ENCODE assay signal across 11 cellular contexts in genomic region chr22:46754826-46755225, GRCh38. TPM values are rescaled to one million over a fixed set of nuclear protein-coding genes. Genes with fewer than 3 reads are reported as not detected.
DNase-seq lines count a peak whose midpoint lies in the region; ATAC-seq, FAIRE-seq and TF ChIP-seq lines count a peak whose summit lies in the region.
"Had no signal": no experiment of that assay in that cellular context is flagged by ENCODE, and none has a peak within 500 bp of the region (broad histone marks: within the 10 kb centered on the region; RNA-seq: fewer than 3 reads in every experiment).

No MANE protein-coding gene starts in this region.

- no peaks in the 10 kb centered on the region for H3K27me3 ChIP-seq in CD4-positive, CD25-positive, alpha-beta regulatory T cell (ENCODE audit: control insufficient read depth, insufficient read depth, low read length)
- no peaks in the 10 kb centered on the region for H3K27me3 ChIP-seq in astrocyte (ENCODE audit: insufficient read depth, low read length)

- no peak overlapping the region for H3K4me3 Mint-ChIP-seq in CD4-positive, CD25-positive, alpha-beta regulatory T cell
- H3K4me3 Mint-ChIP-seq in astrocyte (ENCODE audit: unreplicated experiment), result peak overlapping the region; percentile 46

- intact Hi-C loops in kidney (cut with DNase I), result no loop called here

- H2AFZ ChIP-seq in astrocyte (ENCODE audit: low read depth, low read length), result no peak overlapping the region

- H3K9ac ChIP-seq in astrocyte (ENCODE audit: low read length) (no peak overlapping the region), kidney (ENCODE audit: low read length in 2 of 2) (peak overlapping the region in 1 of 2 donors; percentile 46)

- peaks cover 0 to 11% of the 10 kb centered on the region in 2 experiments for H3K9me3 ChIP-seq in CD4-positive, CD25-positive, alpha-beta regulatory T cell (ENCODE audit: control insufficient read depth in 2 of 2, low read length in 2 of 2)
- H3K9me3 ChIP-seq in astrocyte (ENCODE audit: insufficient read depth, low read depth, low read length), result peaks cover 5% of the 10 kb centered on the region
- no peaks in the 10 kb centered on the region for H3K9me3 ChIP-seq in kidney (ENCODE audit: control insufficient read depth in 1 of 2, low read length in 2 of 2)

- H3K4me1 ChIP-seq in CD4-positive, CD25-positive, alpha-beta regulatory T cell (ENCODE audit: control insufficient read depth, insufficient read depth, low read length, poor library complexity, severe bottlenecking), result peaks cover 19% of the 10 kb centered on the region
- H3K4me1 ChIP-seq in astrocyte (ENCODE audit: insufficient read depth, low read length) (peaks cover 25% of the 10 kb centered on the region), kidney (ENCODE audit: control insufficient read depth in 1 of 2, insufficient read depth in 1 of 2, low read depth in 1 of 2, low read length in 2 of 2) (peaks cover 36 to 42% of the 10 kb centered on the region in 2 donors)

- peak overlapping the region in 2 of 3 donors; percentile 67 to 83 for H3K27ac Mint-ChIP-seq in CD4-positive, CD25-positive, alpha-beta regulatory T cell
- H3K27ac Mint-ChIP-seq in astrocyte (ENCODE audit: unreplicated experiment), result no peak overlapping the region

- H3K27me3 Mint-ChIP-seq in CD4-positive, CD25-positive, alpha-beta regulatory T cell, result no peaks in the 10 kb centered on the region
- H3K27me3 Mint-ChIP-seq in astrocyte (ENCODE audit: low read depth, unreplicated experiment), result peaks cover 2% of the 10 kb centered on the region

- no peak for DNase-seq in CD4-positive, CD25-positive, alpha-beta regulatory T cell
- DNase-seq in astrocyte (ENCODE audit: low read depth) (no peak), kidney (no peak), DMS114 treated with DMSO at 0.1 percent for 48 hours (lab: John Stamatoyannopoulos, UW; ENCODE audit: unreplicated experiment) (no peak)
- DNase-seq in activated CD4-positive, CD25-positive, alpha-beta regulatory T cell (lab: John Stamatoyannopoulos, UW), result no peak
- DNase-seq: NCI-H345, T-helper 2 cell had no signal

- peaks cover 7 to 37% (median 20%) of the 10 kb centered on the region in 4 donors for H3K4me1 Mint-ChIP-seq in CD4-positive, CD25-positive, alpha-beta regulatory T cell
- H3K4me1 Mint-ChIP-seq in astrocyte (ENCODE audit: low read depth, unreplicated experiment), result peaks cover 20% of the 10 kb centered on the region

- no peaks in the 10 kb centered on the region for H3K79me2 ChIP-seq in astrocyte (ENCODE audit: insufficient read depth, low read length)

- TF ChIP-seq CTCF in astrocyte (IDR thresholded peaks at IDR 0.05; ENCODE audit: insufficient read depth, low read depth, low read length) (no peak), kidney (IDR thresholded peaks at IDR 0.05; ENCODE audit: borderline replicate concordance, extremely low read depth, insufficient read depth) (no peak)

- no peak overlapping the region for H3K27ac ChIP-seq in CD4-positive, CD25-positive, alpha-beta regulatory T cell (ENCODE audit: insufficient read depth, low read length, poor library complexity, severe bottlenecking)
- H3K27ac ChIP-seq in astrocyte (ENCODE audit: low read depth, low read length) (peak overlapping the region; percentile 96), kidney (ENCODE audit: low read depth in 2 of 2, low read length in 2 of 2) (peak overlapping the region; percentile 82 to 96), skin epidermis (peak overlapping the region in 18 of 21 experiments; percentile 11 to 97 (median 86))

- peaks cover 5% of the 10 kb centered on the region for H3K36me3 Mint-ChIP-seq in CD4-positive, CD25-positive, alpha-beta regulatory T cell
- peaks cover 13% of the 10 kb centered on the region for H3K36me3 Mint-ChIP-seq in astrocyte (ENCODE audit: low read depth, unreplicated experiment)

- no peaks in the 10 kb centered on the region for H4K20me1 ChIP-seq in astrocyte (ENCODE audit: insufficient read depth, low read length)

- H3K9me3 Mint-ChIP-seq in CD4-positive, CD25-positive, alpha-beta regulatory T cell, result peaks cover 0 to 5% (median 0%) of the 10 kb centered on the region in 7 donors
- H3K9me3 Mint-ChIP-seq in astrocyte (ENCODE audit: unreplicated experiment), result peaks cover 12% of the 10 kb centered on the region

- FAIRE-seq in astrocyte (lab: Jason Lieb, UNC), result no peak
- no peak for FAIRE-seq in kidney (lab: Jason Lieb, UNC)
- FAIRE-seq: H1 had no signal

- H3K4me3 ChIP-seq in CD4-positive, CD25-positive, alpha-beta regulatory T cell (ENCODE audit: low read depth, low read length), result no peak overlapping the region
- H3K4me3 ChIP-seq in astrocyte (ENCODE audit: insufficient read depth, low read depth, low read length), result no peak overlapping the region
- H3K4me3 ChIP-seq in kidney (ENCODE audit: low read length in 2 of 2), result no peak overlapping the region
- H3K4me3 ChIP-seq in skin epidermis, result no peak overlapping the region

- ATAC-seq in CD4-positive, CD25-positive, alpha-beta regulatory T cell (ENCODE audit: low read depth in 2 of 2), result no peak
- ATAC-seq in HG02642 (IDR thresholded peaks at IDR 0.05; ENCODE audit: poor library complexity, unreplicated experiment), result no peak
- ATAC-seq in HG02759 (IDR thresholded peaks at IDR 0.05; ENCODE audit: unreplicated experiment), result no peak

- H3K36me3 ChIP-seq in CD4-positive, CD25-positive, alpha-beta regulatory T cell (ENCODE audit: control insufficient read depth, insufficient read depth, low read length), result no peaks in the 10 kb centered on the region
- H3K36me3 ChIP-seq in astrocyte (ENCODE audit: insufficient read depth, low read length) (no peaks in the 10 kb centered on the region), kidney (ENCODE audit: control insufficient read depth in 1 of 2, insufficient read depth in 2 of 2, low read length in 2 of 2) (no peaks in the 10 kb centered on the region)

- H3K4me2 ChIP-seq in astrocyte (ENCODE audit: low read length), result peak overlapping the region; percentile 83

RNA-seq across cellular contexts. Expression of gene TBC1D22A, which starts 7.6 kb away (rescaled TPM):
- 42.5 TPM for total RNA-seq in CD4-positive, CD25-positive, alpha-beta regulatory T cell
- 10 to 100 TPM; 19.8 to 34.0 (median 23.0) TPM for polyA plus RNA-seq in CD4-positive, CD25-positive, alpha-beta regulatory T cell
- total RNA-seq in astrocyte (20.9 and 24.2 TPM in 2 replicates), kidney (39.4 TPM)
- 24.6 TPM for polyA plus RNA-seq in kidney (ENCODE audit: insufficient read depth, low read depth, low replicate concordance)

RNA-seq across cellular contexts. Expression of gene CERK, which starts 16.8 kb away (rescaled TPM):
- 105 TPM for total RNA-seq in CD4-positive, CD25-positive, alpha-beta regulatory T cell
- 10 to 100 TPM; 75.5 to 94.3 (median 81.5) TPM for polyA plus RNA-seq in CD4-positive, CD25-positive, alpha-beta regulatory T cell
- 18.8 and 23.2 TPM in 2 replicates for total RNA-seq in astrocyte
- total RNA-seq in kidney, result 28.2 TPM
- polyA plus RNA-seq in kidney (ENCODE audit: insufficient read depth, low read depth, low replicate concordance), result 21.6 TPM
